In the genomic region with DNA sequence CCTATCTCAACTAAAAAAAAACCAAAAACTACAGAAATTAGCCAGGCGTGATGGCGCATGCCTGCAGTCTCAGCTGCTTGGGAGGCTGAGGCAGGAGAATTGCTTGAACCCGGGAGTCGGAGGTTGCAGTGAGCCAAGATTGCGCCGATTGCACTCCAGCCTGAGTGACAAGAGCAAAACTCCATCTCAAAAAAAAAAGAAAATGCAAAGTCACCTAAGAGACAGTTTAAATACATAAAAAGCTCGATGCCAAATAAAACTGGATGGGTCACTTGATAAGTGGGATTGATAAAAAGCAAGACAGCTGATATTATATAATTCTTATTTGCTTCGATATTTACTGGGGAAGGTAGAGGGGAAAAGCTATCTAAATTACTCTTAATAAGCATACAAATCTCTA, we compare ENCODE assay signal across 34 cellular contexts.
"Had no signal": no experiment of that assay in that cellular context is flagged by ENCODE, and none has a peak within 500 bp of the region (broad histone marks: within the 10 kb centered on the region; RNA-seq: fewer than 3 reads in every experiment).

No MANE protein-coding gene starts in this region.

- ATAC-seq: activated CD4-positive, alpha-beta T cell treated with anti-CD3 and anti-CD28 coated beads for 36 hours; activated CD4-positive, CD25-positive, alpha-beta regulatory T cell treated with anti-CD3 and anti-CD28 coated beads, Interleukin-2, amount 50 U/mL, for 24 hours; activated CD8-positive, alpha-beta memory T cell treated with anti-CD3 and anti-CD28 coated beads, Interleukin-2, amount 10 ng/mL, durations not matched to agents 7 days and 5 days; activated CD8-positive, alpha-beta T cell treated with anti-CD3 and anti-CD28 coated beads, Interleukin-2, amount 10 ng/mL, durations not matched to agents 7 days and 5 days; activated naive CD4-positive, alpha-beta T cell treated with anti-CD3 and anti-CD28 coated beads, Interleukin-2, amount 50 U/mL, for 72 hours; body of pancreas; T-cell; WTC11 had no signal

- H3K4me1 ChIP-seq: breast epithelium had no signal

- H3K27ac Mint-ChIP-seq: activated CD4-positive, alpha-beta memory T cell treated with anti-CD3 and anti-CD28 coated beads, Interleukin-2, amount 10 ng/mL, durations not matched to agents 7 days and 5 days; activated CD4-positive, alpha-beta T cell treated with anti-CD3 and anti-CD28 coated beads for 36 hours; activated CD4-positive, alpha-beta T cell treated with anti-CD3 and anti-CD28 coated beads, Interleukin-2, amount 10 ng/mL, durations not matched to agents 7 days and 5 days; activated CD8-positive, alpha-beta memory T cell treated with anti-CD3 and anti-CD28 coated beads, Interleukin-2, amount 10 ng/mL, durations not matched to agents 7 days and 5 days; activated CD8-positive, alpha-beta T cell treated with anti-CD3 and anti-CD28 coated beads, Interleukin-2, amount 10 ng/mL, durations not matched to agents 7 days and 5 days; activated naive CD4-positive, alpha-beta T cell treated with anti-CD3 and anti-CD28 coated beads, Interleukin-2, amount 50 U/mL, for 72 hours; activated naive CD8-positive, alpha-beta T cell treated with anti-CD3 and anti-CD28 coated beads for 36 hours; activated T-cell treated with anti-CD3 and anti-CD28 coated beads, Interleukin-2, amount 50 U/mL, for 24 hours; activated T-helper 2 cell treated with anti-CD3 and anti-CD28 coated beads, Interferon-gamma antibody, Interleukin-2, Interleukin-4, amounts not matched to agents 10 μg/mL and 5 μg/mL and 100 μg/mL, durations not matched to agents 14 hours and 24 hours and 36 hours; T-helper 2 cell treated with Interferon-gamma antibody and Interleukin-4, amounts not matched to agents 5 μg/mL and 100 μg/mL, for 36 hours; WTC11 had no signal

- H3K27ac ChIP-seq: adrenal gland, body of pancreas, brain microvascular endothelial cell, breast epithelium, WERI-Rb-1 had no signal

- H3K36me3 ChIP-seq: adrenal gland, brain microvascular endothelial cell, breast epithelium had no signal

- H3K27me3 Mint-ChIP-seq: activated CD4-positive, alpha-beta memory T cell treated with anti-CD3 and anti-CD28 coated beads, Interleukin-2, amount 10 ng/mL, durations not matched to agents 7 days and 5 days; activated CD4-positive, alpha-beta T cell treated with anti-CD3 and anti-CD28 coated beads for 36 hours; activated CD4-positive, alpha-beta T cell treated with anti-CD3 and anti-CD28 coated beads, Interleukin-2, amount 10 ng/mL, durations not matched to agents 7 days and 5 days; activated CD8-positive, alpha-beta memory T cell treated with anti-CD3 and anti-CD28 coated beads, Interleukin-2, amount 10 ng/mL, durations not matched to agents 7 days and 5 days; activated naive CD8-positive, alpha-beta T cell treated with anti-CD3 and anti-CD28 coated beads for 36 hours; activated T-cell treated with anti-CD3 and anti-CD28 coated beads, Interleukin-2, amount 50 U/mL, for 24 hours; T-cell had no signal

- H3K9me3 Mint-ChIP-seq: activated CD4-positive, alpha-beta memory T cell treated with anti-CD3 and anti-CD28 coated beads, Interleukin-2, amount 10 ng/mL, durations not matched to agents 7 days and 5 days; activated CD4-positive, alpha-beta T cell treated with anti-CD3 and anti-CD28 coated beads, Interleukin-2, amount 10 ng/mL, durations not matched to agents 7 days and 5 days; activated naive CD4-positive, alpha-beta T cell treated with anti-CD3 and anti-CD28 coated beads, Interleukin-2, amount 50 U/mL, for 72 hours; activated naive CD8-positive, alpha-beta T cell treated with anti-CD3 and anti-CD28 coated beads for 36 hours; activated T-cell treated with anti-CD3 and anti-CD28 coated beads, Interleukin-2, amount 50 U/mL, for 24 hours; T-cell; WTC11 had no signal

- H3K4me3 ChIP-seq: adrenal gland, body of pancreas, breast epithelium had no signal

- H3K4me3 Mint-ChIP-seq: activated CD4-positive, alpha-beta memory T cell treated with anti-CD3 and anti-CD28 coated beads, Interleukin-2, amount 10 ng/mL, durations not matched to agents 7 days and 5 days; activated CD4-positive, alpha-beta T cell treated with anti-CD3 and anti-CD28 coated beads for 36 hours; activated CD4-positive, alpha-beta T cell treated with anti-CD3 and anti-CD28 coated beads, Interleukin-2, amount 10 ng/mL, durations not matched to agents 7 days and 5 days; activated CD8-positive, alpha-beta memory T cell treated with anti-CD3 and anti-CD28 coated beads, Interleukin-2, amount 10 ng/mL, durations not matched to agents 7 days and 5 days; activated CD8-positive, alpha-beta T cell treated with anti-CD3 and anti-CD28 coated beads, Interleukin-2, amount 10 ng/mL, durations not matched to agents 7 days and 5 days; activated naive CD8-positive, alpha-beta T cell treated with anti-CD3 and anti-CD28 coated beads for 36 hours; activated T-cell treated with anti-CD3 and anti-CD28 coated beads, Interleukin-2, amount 50 U/mL, for 24 hours; T-cell; T-helper 2 cell treated with Interferon-gamma antibody and Interleukin-4, amounts not matched to agents 5 μg/mL and 100 μg/mL, for 36 hours; WTC11 had no signal

- H3K9me3 ChIP-seq: adrenal gland, body of pancreas, breast epithelium had no signal

- H3K27me3 ChIP-seq: adrenal gland, body of pancreas, brain microvascular endothelial cell, breast epithelium had no signal

- DNase-seq: activated CD4-positive, alpha-beta memory T cell treated with anti-CD3 and anti-CD28 coated beads, Interleukin-2, amount 10 ng/mL, durations not matched to agents 7 days and 5 days; activated CD4-positive, alpha-beta T cell treated with anti-CD3 and anti-CD28 coated beads for 1 hour; activated CD4-positive, alpha-beta T cell treated with anti-CD3 and anti-CD28 coated beads for 36 hours; activated CD4-positive, alpha-beta T cell treated with anti-CD3 and anti-CD28 coated beads for 48 hours; activated CD4-positive, alpha-beta T cell treated with anti-CD3 and anti-CD28 coated beads, Interleukin-2, amount 10 ng/mL, durations not matched to agents 7 days and 5 days; activated CD4-positive, alpha-beta T cell treated with anti-CD3 and anti-CD28 coated beads, Interleukin-2, amount 50 U/mL, for 48 hours; activated CD4-positive, CD25-positive, alpha-beta regulatory T cell; activated CD8-positive, alpha-beta memory T cell treated with anti-CD3 and anti-CD28 coated beads for 24 hours; activated CD8-positive, alpha-beta memory T cell treated with anti-CD3 and anti-CD28 coated beads, Interleukin-2, amount 10 ng/mL, durations not matched to agents 7 days and 5 days; activated CD8-positive, alpha-beta memory T cell treated with anti-CD3 and anti-CD28 coated beads, Interleukin-2, amount 50 U/mL, for 48 hours; activated CD8-positive, alpha-beta T cell treated with anti-CD3 and anti-CD28 coated beads, Interleukin-2, amount 10 ng/mL, durations not matched to agents 7 days and 5 days; activated effector memory CD4-positive, alpha-beta T cell treated with Interleukin-2 at 50 U/mL for 16 hours; activated gamma-delta T cell; activated naive CD4-positive, alpha-beta T cell treated with anti-CD3 and anti-CD28 coated beads, Interleukin-2, amount 50 U/mL, for 16 hours; activated naive CD4-positive, alpha-beta T cell treated with Interleukin-2 at 50 U/mL for 16 hours; activated naive CD8-positive, alpha-beta T cell treated with anti-CD3 and anti-CD28 coated beads for 36 hours; activated T-cell treated with anti-CD3 and anti-CD28 coated beads, Interleukin-2, amount 50 U/mL, for 24 hours; activated T-cell treated with anti-CD3 and anti-CD28 coated beads, Interleukin-2, amount 50 U/mL, for 48 hours; adrenal gland; amniotic stem cell; aorta; body of pancreas; brain microvascular endothelial cell; central memory CD4-positive, alpha-beta T cell; T-cell; T-helper 2 cell; T-helper 9 cell; WERI-Rb-1 had no signal
